In genomic region chr3:143832433-143832832, GRCh38 we compare ENCODE assay signal across 11 cellular contexts. TPM values are rescaled to one million over a fixed set of nuclear protein-coding genes. Genes with fewer than 3 reads are reported as not detected.
DNase-seq lines count a peak whose midpoint lies in the region; ATAC-seq and FAIRE-seq lines count a peak whose summit lies in the region.
"Had no signal": no experiment of that assay in that cellular context is flagged by ENCODE, and none has a peak within 500 bp of the region (broad histone marks: within the 10 kb centered on the region; RNA-seq: fewer than 3 reads in every experiment).

No MANE protein-coding gene starts in this region.

- H3K4me3 ChIP-seq in effector memory CD4-positive, alpha-beta T cell (ENCODE audit: insufficient read depth, low read depth, low read length, poor library complexity, severe bottlenecking), result no peak overlapping the region
- H3K4me3 ChIP-seq: hepatocyte, psoas muscle had no signal

- no peaks in the 10 kb centered on the region for H3K4me1 ChIP-seq in effector memory CD4-positive, alpha-beta T cell (ENCODE audit: control insufficient read depth, insufficient read depth, low read length, poor library complexity, severe bottlenecking)
- H3K4me1 ChIP-seq: psoas muscle had no signal

- FAIRE-seq in frontal cortex (lab: Jason Lieb, UNC), result no peak

- no peak overlapping the region for H3K27ac ChIP-seq in effector memory CD4-positive, alpha-beta T cell (ENCODE audit: insufficient read depth, low read length, poor library complexity, severe bottlenecking)
- H3K27ac ChIP-seq: hepatocyte, psoas muscle had no signal

- DNase-seq in kidney glomerular epithelial cell (lab: John Stamatoyannopoulos, UW) (peak; percentile 78), frontal cortex (ENCODE audit: low spot score in 2 of 2) (no peak), GF-D8 (lab: John Stamatoyannopoulos, UW) (no peak), HT-29 (ENCODE audit: low spot score) (no peak)
- DNase-seq in effector memory CD4-positive, alpha-beta T cell, result no peak
- DNase-seq: activated naive CD8-positive, alpha-beta T cell treated with anti-CD3 and anti-CD28 coated beads, Interleukin-2, amount 10 ng/mL, durations not matched to agents 7 days and 5 days; psoas muscle had no signal

- no peaks in the 10 kb centered on the region for H3K27me3 ChIP-seq in effector memory CD4-positive, alpha-beta T cell (replicated peaks; ENCODE audit: control insufficient read depth, insufficient read depth, low read length, poor library complexity, severe bottlenecking)
- H3K27me3 ChIP-seq: hepatocyte had no signal

- H3K36me3 ChIP-seq in effector memory CD4-positive, alpha-beta T cell (ENCODE audit: control insufficient read depth, insufficient read depth, low read length), result no peaks in the 10 kb centered on the region

- H3K9me3 ChIP-seq in effector memory CD4-positive, alpha-beta T cell (ENCODE audit: control insufficient read depth, low read length), result no peaks in the 10 kb centered on the region
- H3K9me3 ChIP-seq: psoas muscle had no signal

- peak; percentile 65 for ATAC-seq in GM18907 (IDR thresholded peaks at IDR 0.05; ENCODE audit: unreplicated experiment)
- peak; percentile 46 for ATAC-seq in GM21737 (IDR thresholded peaks at IDR 0.05; ENCODE audit: unreplicated experiment)
- peak; percentile 48 for ATAC-seq in HG03457 (IDR thresholded peaks at IDR 0.05; ENCODE audit: unreplicated experiment)

RNA-seq across cellular contexts. Expression of gene SLC9A9, which starts 15.8 kb away (rescaled TPM):
- 4.9 TPM for total RNA-seq in frontal cortex
- not detected in 2 replicates for total RNA-seq in HT-29 (2014; rRNA removed; shearing (Covaris generic))
